ENCODE assay signal across 1 cellular context in the genomic region with DNA sequence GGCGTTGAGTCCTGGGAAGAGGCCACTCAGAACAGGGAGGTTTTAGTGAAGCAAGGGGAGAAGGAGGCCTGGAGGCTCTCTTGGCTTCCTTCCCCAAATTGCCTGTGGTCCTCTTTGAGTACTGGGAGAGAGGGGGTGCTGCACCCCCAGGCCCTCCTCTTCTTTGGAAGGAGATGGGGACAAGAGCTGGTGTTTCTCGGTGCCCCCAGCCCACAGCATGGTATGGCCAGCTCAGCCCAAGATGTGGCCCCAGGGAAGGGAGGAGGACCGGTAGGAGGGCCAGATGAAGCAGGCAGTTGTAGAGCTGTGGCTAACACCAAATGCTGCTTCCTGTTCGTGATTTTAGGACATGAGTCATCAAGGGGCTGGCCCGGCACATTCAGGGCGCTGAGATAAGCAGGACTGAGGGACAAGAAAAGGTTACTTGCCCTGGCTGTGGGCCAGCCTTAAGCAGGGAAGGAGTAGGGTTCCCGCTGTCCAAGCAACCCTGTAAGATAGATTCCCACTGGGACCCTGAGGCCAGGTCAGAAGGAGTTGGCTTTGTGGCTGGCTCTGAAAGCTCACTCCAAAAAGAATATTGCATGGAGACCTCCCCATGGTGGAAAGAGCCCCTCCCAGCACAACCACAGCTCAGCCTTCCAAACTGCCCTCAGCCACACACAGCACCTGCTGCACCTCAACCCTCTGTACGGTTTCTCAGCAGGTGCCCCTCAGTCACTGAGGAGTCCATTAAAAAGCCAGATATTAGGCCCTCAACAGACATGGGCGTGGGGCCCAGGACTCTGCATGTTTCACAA.
A peak's percentile ranks its signal among the peaks of the same experiment; 100 is the strongest.
TF ChIP-seq lines count a peak whose summit lies in the region.

No MANE protein-coding gene starts in this region.

TF ChIP-seq in K562, 482 proteins besides CTCF, POLR2A, EP300 and RAD21 (continued from another document and continues in another):
- TF ChIP-seq BRD9 (IDR thresholded peaks at IDR 0.05; ENCODE audit: low read depth, partially characterized antibody) (peak; percentile 73), CTBP1 (IDR thresholded peaks at IDR 0.05; ENCODE audit: borderline replicate concordance) (peak; percentile 94), CHD1 (IDR thresholded peaks at IDR 0.05; ENCODE audit: low read length) (no peak), PURB (CRISPR knock-in tag; IDR thresholded peaks at IDR 0.05; ENCODE audit: low read depth) (no peak), YY1 (IDR thresholded peaks at IDR 0.05; ENCODE audit: borderline replicate concordance in 1 of 3, control insufficient read depth in 1 of 3, extremely low read depth in 1 of 3, insufficient read depth in 3 of 3, insufficient read length in 1 of 3, insufficient replicate concordance in 2 of 3, low read depth in 1 of 3, low read length in 2 of 3) (peak in 2 of 3 experiments; percentile 29 to 37), CCAR2 (IDR thresholded peaks at IDR 0.05; ENCODE audit: low read depth, low read length) (no peak), BRF1 (IDR thresholded peaks at IDR 0.05; ENCODE audit: borderline replicate concordance, extremely low read depth, insufficient read length) (no peak), SMC3 (conservative IDR thresholded peaks at IDR 0.05; ENCODE audit: insufficient read depth, low read depth, low read length) (no peak), ZNF75A (CRISPR knock-in tag; IDR thresholded peaks at IDR 0.05) (no peak), ZNF274 (IDR thresholded peaks at IDR 0.05; ENCODE audit: borderline replicate concordance, low read depth, low read length) (no peak), HNRNPLL (IDR thresholded peaks at IDR 0.05; ENCODE audit: low read depth, low read length, poor library complexity, severe bottlenecking) (no peak), HDAC3 (IDR thresholded peaks at IDR 0.05; ENCODE audit: borderline replicate concordance, partially characterized antibody) (no peak), CEBPB (tag; IDR thresholded peaks at IDR 0.05) (no peak), FOXJ3 (CRISPR knock-in tag; IDR thresholded peaks at IDR 0.05) (no peak), ZNF436 (CRISPR knock-in tag; IDR thresholded peaks at IDR 0.05) (no peak), KLF10 (CRISPR knock-in tag; IDR thresholded peaks at IDR 0.05) (no peak), BCOR (IDR thresholded peaks at IDR 0.05) (peak; percentile 76; the same call in 1 of the 2 replicates), PTTG1 (tag; IDR thresholded peaks at IDR 0.05; ENCODE audit: low read depth) (no peak), NR2C1 (IDR thresholded peaks at IDR 0.05) (peak; percentile 28; the same call in 1 of the 2 replicates), NR2C1 (tag; IDR thresholded peaks at IDR 0.05) (peak; percentile 51; the same call in 1 of the 2 replicates), NR1H2 (CRISPR knock-in tag; IDR thresholded peaks at IDR 0.05) (no peak), FOXK2 (conservative IDR thresholded peaks at IDR 0.05 in 1 of 2, IDR thresholded peaks at IDR 0.05 in 1 of 2; ENCODE audit: low read depth in 2 of 2) (peak; percentile 63 to 91; a peak in 3 of 4 replicates), ZNF133 (CRISPR knock-in tag; IDR thresholded peaks at IDR 0.05) (no peak), KAT8 (IDR thresholded peaks at IDR 0.05; ENCODE audit: low read depth) (no peak), BRD4 (IDR thresholded peaks at IDR 0.05) (no peak), ZNF124 (CRISPR knock-in tag; IDR thresholded peaks at IDR 0.05) (no peak), POLR3A (IDR thresholded peaks at IDR 0.05; ENCODE audit: borderline replicate concordance, extremely low read depth, insufficient read depth, insufficient read length) (no peak), TARDBP (IDR thresholded peaks at IDR 0.05) (peak; percentile 78; the same call in 1 of the 2 replicates), SREBF1 (IDR thresholded peaks at IDR 0.05; ENCODE audit: borderline replicate concordance, low read depth, low read length) (no peak), ZNF174 (CRISPR knock-in tag; IDR thresholded peaks at IDR 0.05) (no peak), ZNF175 (CRISPR knock-in tag; IDR thresholded peaks at IDR 0.05; ENCODE audit: low read depth) (no peak), U2AF1 (optimal IDR thresholded peaks at IDR 0.05; ENCODE audit: low read depth, low read length) (no peak)
- TF ChIP-seq, protein P1, sequence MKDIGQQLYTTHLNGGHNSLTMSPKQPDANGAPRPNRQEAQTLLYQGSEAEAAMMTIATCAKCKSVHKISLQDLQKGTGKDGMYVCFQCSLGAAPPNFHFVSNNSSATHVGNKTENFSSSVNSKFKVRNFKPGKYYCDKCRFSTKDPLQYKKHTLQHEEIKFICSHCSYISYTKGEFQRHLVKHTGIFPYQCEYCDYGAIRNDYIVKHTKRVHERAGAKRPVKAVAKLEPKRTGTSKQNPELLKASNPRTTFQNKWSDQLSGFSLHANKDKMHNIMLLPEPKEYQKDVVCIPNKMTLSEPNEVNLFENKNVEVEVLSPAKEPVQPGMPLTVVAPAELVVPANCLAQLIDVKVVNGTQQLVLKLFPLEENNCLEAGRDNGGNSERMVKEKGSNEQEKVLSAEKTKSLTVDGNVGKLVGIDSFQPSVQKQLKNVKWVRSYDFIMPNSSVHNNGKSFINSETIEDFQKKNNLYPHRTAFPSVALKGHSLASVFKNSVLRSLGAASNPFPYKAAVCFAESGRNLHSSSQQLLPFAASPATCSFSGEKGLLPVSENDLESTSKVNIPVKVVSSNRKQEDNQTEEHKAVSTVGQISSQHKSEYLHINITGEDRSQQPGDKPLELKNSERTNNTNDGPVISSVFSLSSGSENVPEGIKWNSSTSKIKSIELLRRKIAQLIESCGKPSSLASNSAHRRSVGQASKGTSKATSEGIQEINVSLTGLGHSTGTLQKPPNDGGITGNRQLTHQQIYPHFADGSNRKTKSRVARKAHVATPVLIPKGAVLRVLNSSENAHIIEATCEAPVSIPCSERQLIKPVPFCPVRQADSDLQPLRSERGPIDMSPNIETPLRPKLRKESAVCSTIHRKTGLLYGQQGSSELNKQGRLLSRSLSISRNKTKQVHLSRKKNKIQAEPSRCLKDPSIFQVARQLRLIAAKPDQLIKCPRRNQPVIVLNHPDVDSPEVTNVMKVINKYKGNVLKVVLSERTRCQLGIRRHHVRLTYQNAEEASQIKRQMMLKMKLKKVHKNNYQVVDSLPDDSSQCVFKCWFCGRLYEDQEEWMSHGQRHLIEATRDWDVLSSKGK (CRISPR knock-in tag; IDR thresholded peaks at IDR 0.05): no peak
- TF ChIP-seq, protein P2, sequence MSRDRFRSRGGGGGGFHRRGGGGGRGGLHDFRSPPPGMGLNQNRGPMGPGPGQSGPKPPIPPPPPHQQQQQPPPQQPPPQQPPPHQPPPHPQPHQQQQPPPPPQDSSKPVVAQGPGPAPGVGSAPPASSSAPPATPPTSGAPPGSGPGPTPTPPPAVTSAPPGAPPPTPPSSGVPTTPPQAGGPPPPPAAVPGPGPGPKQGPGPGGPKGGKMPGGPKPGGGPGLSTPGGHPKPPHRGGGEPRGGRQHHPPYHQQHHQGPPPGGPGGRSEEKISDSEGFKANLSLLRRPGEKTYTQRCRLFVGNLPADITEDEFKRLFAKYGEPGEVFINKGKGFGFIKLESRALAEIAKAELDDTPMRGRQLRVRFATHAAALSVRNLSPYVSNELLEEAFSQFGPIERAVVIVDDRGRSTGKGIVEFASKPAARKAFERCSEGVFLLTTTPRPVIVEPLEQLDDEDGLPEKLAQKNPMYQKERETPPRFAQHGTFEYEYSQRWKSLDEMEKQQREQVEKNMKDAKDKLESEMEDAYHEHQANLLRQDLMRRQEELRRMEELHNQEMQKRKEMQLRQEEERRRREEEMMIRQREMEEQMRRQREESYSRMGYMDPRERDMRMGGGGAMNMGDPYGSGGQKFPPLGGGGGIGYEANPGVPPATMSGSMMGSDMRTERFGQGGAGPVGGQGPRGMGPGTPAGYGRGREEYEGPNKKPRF (IDR thresholded peaks at IDR 0.05; ENCODE audit: low read depth, low read length): no peak
- TF ChIP-seq, protein P3, sequence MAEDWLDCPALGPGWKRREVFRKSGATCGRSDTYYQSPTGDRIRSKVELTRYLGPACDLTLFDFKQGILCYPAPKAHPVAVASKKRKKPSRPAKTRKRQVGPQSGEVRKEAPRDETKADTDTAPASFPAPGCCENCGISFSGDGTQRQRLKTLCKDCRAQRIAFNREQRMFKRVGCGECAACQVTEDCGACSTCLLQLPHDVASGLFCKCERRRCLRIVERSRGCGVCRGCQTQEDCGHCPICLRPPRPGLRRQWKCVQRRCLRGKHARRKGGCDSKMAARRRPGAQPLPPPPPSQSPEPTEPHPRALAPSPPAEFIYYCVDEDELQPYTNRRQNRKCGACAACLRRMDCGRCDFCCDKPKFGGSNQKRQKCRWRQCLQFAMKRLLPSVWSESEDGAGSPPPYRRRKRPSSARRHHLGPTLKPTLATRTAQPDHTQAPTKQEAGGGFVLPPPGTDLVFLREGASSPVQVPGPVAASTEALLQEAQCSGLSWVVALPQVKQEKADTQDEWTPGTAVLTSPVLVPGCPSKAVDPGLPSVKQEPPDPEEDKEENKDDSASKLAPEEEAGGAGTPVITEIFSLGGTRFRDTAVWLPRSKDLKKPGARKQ (CRISPR knock-in tag; IDR thresholded peaks at IDR 0.05): no peak
- TF ChIP-seq, protein P4, sequence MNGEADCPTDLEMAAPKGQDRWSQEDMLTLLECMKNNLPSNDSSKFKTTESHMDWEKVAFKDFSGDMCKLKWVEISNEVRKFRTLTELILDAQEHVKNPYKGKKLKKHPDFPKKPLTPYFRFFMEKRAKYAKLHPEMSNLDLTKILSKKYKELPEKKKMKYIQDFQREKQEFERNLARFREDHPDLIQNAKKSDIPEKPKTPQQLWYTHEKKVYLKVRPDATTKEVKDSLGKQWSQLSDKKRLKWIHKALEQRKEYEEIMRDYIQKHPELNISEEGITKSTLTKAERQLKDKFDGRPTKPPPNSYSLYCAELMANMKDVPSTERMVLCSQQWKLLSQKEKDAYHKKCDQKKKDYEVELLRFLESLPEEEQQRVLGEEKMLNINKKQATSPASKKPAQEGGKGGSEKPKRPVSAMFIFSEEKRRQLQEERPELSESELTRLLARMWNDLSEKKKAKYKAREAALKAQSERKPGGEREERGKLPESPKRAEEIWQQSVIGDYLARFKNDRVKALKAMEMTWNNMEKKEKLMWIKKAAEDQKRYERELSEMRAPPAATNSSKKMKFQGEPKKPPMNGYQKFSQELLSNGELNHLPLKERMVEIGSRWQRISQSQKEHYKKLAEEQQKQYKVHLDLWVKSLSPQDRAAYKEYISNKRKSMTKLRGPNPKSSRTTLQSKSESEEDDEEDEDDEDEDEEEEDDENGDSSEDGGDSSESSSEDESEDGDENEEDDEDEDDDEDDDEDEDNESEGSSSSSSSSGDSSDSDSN (IDR thresholded peaks at IDR 0.05; ENCODE audit: borderline replicate concordance in 1 of 2, low read depth in 2 of 2, low read length in 2 of 2): peak in 1 of 2 experiments; percentile 79; a peak in 1 of 4 replicates
- TF ChIP-seq, protein P5, sequence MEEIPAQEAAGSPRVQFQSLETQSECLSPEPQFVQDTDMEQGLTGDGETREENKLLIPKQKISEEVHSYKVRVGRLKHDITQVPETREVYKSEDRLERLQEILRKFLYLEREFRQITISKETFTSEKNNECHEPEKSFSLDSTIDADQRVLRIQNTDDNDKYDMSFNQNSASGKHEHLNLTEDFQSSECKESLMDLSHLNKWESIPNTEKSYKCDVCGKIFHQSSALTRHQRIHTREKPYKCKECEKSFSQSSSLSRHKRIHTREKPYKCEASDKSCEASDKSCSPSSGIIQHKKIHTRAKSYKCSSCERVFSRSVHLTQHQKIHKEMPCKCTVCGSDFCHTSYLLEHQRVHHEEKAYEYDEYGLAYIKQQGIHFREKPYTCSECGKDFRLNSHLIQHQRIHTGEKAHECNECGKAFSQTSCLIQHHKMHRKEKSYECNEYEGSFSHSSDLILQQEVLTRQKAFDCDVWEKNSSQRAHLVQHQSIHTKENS (CRISPR knock-in tag; IDR thresholded peaks at IDR 0.05): no peak
- TF ChIP-seq, protein P6, sequence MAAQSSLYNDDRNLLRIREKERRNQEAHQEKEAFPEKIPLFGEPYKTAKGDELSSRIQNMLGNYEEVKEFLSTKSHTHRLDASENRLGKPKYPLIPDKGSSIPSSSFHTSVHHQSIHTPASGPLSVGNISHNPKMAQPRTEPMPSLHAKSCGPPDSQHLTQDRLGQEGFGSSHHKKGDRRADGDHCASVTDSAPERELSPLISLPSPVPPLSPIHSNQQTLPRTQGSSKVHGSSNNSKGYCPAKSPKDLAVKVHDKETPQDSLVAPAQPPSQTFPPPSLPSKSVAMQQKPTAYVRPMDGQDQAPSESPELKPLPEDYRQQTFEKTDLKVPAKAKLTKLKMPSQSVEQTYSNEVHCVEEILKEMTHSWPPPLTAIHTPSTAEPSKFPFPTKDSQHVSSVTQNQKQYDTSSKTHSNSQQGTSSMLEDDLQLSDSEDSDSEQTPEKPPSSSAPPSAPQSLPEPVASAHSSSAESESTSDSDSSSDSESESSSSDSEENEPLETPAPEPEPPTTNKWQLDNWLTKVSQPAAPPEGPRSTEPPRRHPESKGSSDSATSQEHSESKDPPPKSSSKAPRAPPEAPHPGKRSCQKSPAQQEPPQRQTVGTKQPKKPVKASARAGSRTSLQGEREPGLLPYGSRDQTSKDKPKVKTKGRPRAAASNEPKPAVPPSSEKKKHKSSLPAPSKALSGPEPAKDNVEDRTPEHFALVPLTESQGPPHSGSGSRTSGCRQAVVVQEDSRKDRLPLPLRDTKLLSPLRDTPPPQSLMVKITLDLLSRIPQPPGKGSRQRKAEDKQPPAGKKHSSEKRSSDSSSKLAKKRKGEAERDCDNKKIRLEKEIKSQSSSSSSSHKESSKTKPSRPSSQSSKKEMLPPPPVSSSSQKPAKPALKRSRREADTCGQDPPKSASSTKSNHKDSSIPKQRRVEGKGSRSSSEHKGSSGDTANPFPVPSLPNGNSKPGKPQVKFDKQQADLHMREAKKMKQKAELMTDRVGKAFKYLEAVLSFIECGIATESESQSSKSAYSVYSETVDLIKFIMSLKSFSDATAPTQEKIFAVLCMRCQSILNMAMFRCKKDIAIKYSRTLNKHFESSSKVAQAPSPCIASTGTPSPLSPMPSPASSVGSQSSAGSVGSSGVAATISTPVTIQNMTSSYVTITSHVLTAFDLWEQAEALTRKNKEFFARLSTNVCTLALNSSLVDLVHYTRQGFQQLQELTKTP (IDR thresholded peaks at IDR 0.05; ENCODE audit: low read depth in 1 of 2, partially characterized antibody in 2 of 2): peak in 1 of 2 experiments; percentile 57
- TF ChIP-seq, protein P7, sequence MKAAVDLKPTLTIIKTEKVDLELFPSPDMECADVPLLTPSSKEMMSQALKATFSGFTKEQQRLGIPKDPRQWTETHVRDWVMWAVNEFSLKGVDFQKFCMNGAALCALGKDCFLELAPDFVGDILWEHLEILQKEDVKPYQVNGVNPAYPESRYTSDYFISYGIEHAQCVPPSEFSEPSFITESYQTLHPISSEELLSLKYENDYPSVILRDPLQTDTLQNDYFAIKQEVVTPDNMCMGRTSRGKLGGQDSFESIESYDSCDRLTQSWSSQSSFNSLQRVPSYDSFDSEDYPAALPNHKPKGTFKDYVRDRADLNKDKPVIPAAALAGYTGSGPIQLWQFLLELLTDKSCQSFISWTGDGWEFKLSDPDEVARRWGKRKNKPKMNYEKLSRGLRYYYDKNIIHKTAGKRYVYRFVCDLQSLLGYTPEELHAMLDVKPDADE (conservative IDR thresholded peaks at IDR 0.05; ENCODE audit: control insufficient read depth, low read depth, low read length): 0 out of 2 replicates have a peak, but pooled peaks have one; percentile 76
